12 cellular contexts compared by ENCODE assay signal in the genomic region with DNA sequence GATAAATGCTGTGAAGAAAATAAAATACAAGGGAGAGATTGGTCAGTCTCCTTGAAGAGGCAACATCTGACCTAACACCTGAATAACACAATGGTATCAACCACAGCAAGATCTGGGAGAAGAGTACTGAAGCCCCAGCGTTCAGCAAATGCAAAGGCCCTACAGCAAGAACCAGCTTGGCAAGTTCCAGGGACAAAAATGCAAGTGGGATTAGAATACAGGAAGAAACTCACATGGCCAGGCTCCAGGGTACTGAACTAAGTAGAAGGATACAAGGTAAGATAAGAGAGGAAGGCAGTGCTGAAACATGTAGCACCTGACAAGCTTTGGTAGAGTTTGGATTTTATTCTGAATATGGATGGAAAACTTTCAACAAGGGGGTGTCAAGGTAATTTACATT. TPM values are rescaled to one million over a fixed set of nuclear protein-coding genes. Genes with fewer than 3 reads are reported as not detected.
DNase-seq lines count a peak whose midpoint lies in the region; ATAC-seq and TF ChIP-seq lines count a peak whose summit lies in the region.
"Had no signal": no experiment of that assay in that cellular context is flagged by ENCODE, and none has a peak within 500 bp of the region (broad histone marks: within the 10 kb centered on the region; RNA-seq: fewer than 3 reads in every experiment).

No MANE protein-coding gene starts in this region.

- no peaks in the 10 kb centered on the region; the same call in 1 of the 2 replicates for H3K36me3 ChIP-seq in HUES6 (ENCODE audit: control insufficient read depth, insufficient read depth, low read length)
- no peaks in the 10 kb centered on the region for H3K36me3 ChIP-seq in colonic mucosa
- H3K36me3 ChIP-seq in left lung, result peaks cover 0 to 8% of the 10 kb centered on the region in 2 donors
- H3K36me3 ChIP-seq in upper lobe of left lung, result no peaks in the 10 kb centered on the region
- H3K36me3 ChIP-seq: uterus had no signal

- no peaks in the 10 kb centered on the region for H3K27me3 ChIP-seq in HUES6 (ENCODE audit: control insufficient read depth, insufficient read depth, low read length)
- no peaks in the 10 kb centered on the region for H3K27me3 ChIP-seq in colonic mucosa
- no peaks in the 10 kb centered on the region for H3K27me3 ChIP-seq in left lung
- no peaks in the 10 kb centered on the region for H3K27me3 ChIP-seq in upper lobe of left lung
- H3K27me3 ChIP-seq: uterus had no signal

- H3K4me1 ChIP-seq in HUES6 (ENCODE audit: control insufficient read depth, insufficient read depth, low read length), result peaks cover 33% of the 10 kb centered on the region
- H3K4me1 ChIP-seq in colonic mucosa, result peaks cover 5% of the 10 kb centered on the region
- H3K4me1 ChIP-seq in left lung, result peaks cover 5 to 35% of the 10 kb centered on the region in 2 donors
- peaks cover 13 to 22% (median 17%) of the 10 kb centered on the region in 4 donors for H3K4me1 ChIP-seq in upper lobe of left lung
- H3K4me1 ChIP-seq: uterus had no signal

- DNase-seq in colonic mucosa (peak; percentile 63), left lung (peak in 1 of 2 donors; percentile 52), upper lobe of left lung (peak in 1 of 2 donors; percentile 84), SKM-1 (lab: John Stamatoyannopoulos, UW; ENCODE audit: unreplicated experiment) (no peak)
- no peak for DNase-seq in effector CD8-positive, alpha-beta T cell (lab: John Stamatoyannopoulos, UW)
- DNase-seq: activated CD8-positive, alpha-beta memory T cell treated with anti-CD3 and anti-CD28 coated beads, Interleukin-2, amount 50 U/mL, for 48 hours; DND-41; IMR-90; NCI-H187 treated with DMSO at 0.1 percent for 48 hours; uterus had no signal

- H3K9ac ChIP-seq in HUES6 (ENCODE audit: low read length), result no peak overlapping the region
- no peak overlapping the region for H3K9ac ChIP-seq in colonic mucosa (ENCODE audit: low read depth in 2 of 2, low read length in 2 of 2)

- TF ChIP-seq POLR2A in upper lobe of left lung (IDR thresholded peaks at IDR 0.05), result no peak

- intact Hi-C loops in colonic mucosa (cut with DNase I) (no loop called here), left lung (cut with DNase I) (loop anchor here in 1 of 2 donors (10.0 kb wide), 1 partner anchor 110 kb away; the partner anchor contains the start of gene UGDH)

- no peak for TF ChIP-seq EP300 in upper lobe of left lung (IDR thresholded peaks at IDR 0.05)

- H3K27ac ChIP-seq in HUES6 (ENCODE audit: low read depth, low read length) (peak overlapping the region; percentile 41), colonic mucosa (no peak overlapping the region), left lung (peak overlapping the region; percentile 20 to 22), upper lobe of left lung (peak overlapping the region in 3 of 4 donors; percentile 8 to 58 (median 8))
- H3K27ac ChIP-seq: uterus had no signal

- H3K9me3 ChIP-seq in HUES6 (ENCODE audit: control insufficient read depth, insufficient read depth, low read depth, low read length) (no peaks in the 10 kb centered on the region), colonic mucosa (no peaks in the 10 kb centered on the region), left lung (no peaks in the 10 kb centered on the region), upper lobe of left lung (no peaks in the 10 kb centered on the region)
- H3K9me3 ChIP-seq: uterus had no signal

- 48 to 64% methylated on average over 1 of the region's 1 CpG for WGBS in upper lobe of left lung, 2 donors

- H3K4me3 ChIP-seq in HUES6 (ENCODE audit: low read depth, low read length) (peak overlapping the region; percentile 39), colonic mucosa (no peak overlapping the region), left lung (no peak overlapping the region), upper lobe of left lung (no peak overlapping the region)
- H3K4me3 ChIP-seq: uterus had no signal

- no peak for TF ChIP-seq CTCF in colonic mucosa (IDR thresholded peaks at IDR 0.05)
- TF ChIP-seq CTCF in left lung (IDR thresholded peaks at IDR 0.05), result no peak
- no peak for TF ChIP-seq CTCF in upper lobe of left lung (IDR thresholded peaks at IDR 0.05)

- ATAC-seq in left lung (peak; percentile 1), upper lobe of left lung (ENCODE audit: low FRiP score in 2 of 2) (no peak), HG03442 (IDR thresholded peaks at IDR 0.05; ENCODE audit: unreplicated experiment) (no peak)

RNA-seq across cellular contexts. Expression of gene SMIM14, which starts 3.6 kb away (rescaled TPM):
- total RNA-seq in colonic mucosa (100 to 1,000 TPM in 1 of 2 donors, 10 to 100 TPM in 1; 69.4 to 127 TPM), left lung (10 to 100 TPM; 55.4 to 66.9 TPM), upper lobe of left lung (10 to 100 TPM; 24.1 to 80.5 (median 40.4) TPM)
